20 cellular contexts compared by ENCODE assay signal in genomic region chr15:61393524-61393923, GRCh38.
A peak's percentile ranks its signal among the peaks of the same experiment; 100 is the strongest.
DNase-seq lines count a peak whose midpoint lies in the region; ATAC-seq and TF ChIP-seq lines count a peak whose summit lies in the region.
"Had no signal": no experiment of that assay in that cellular context is flagged by ENCODE, and none has a peak within 500 bp of the region (broad histone marks: within the 10 kb centered on the region; RNA-seq: fewer than 3 reads in every experiment).

No MANE protein-coding gene starts in this region.

- TF ChIP-seq POLR2A in right lobe of liver (IDR thresholded peaks at IDR 0.05) (no peak), gastrocnemius medialis (IDR thresholded peaks at IDR 0.05) (no peak), tibial nerve (IDR thresholded peaks at IDR 0.05) (no peak)

- ATAC-seq in right lobe of liver (no peak), gastrocnemius medialis (peak in 1 of 2 donors; percentile 25), HG02763 (IDR thresholded peaks at IDR 0.05; ENCODE audit: unreplicated experiment) (no peak)

- H3K27me3 ChIP-seq in ACC112 (ENCODE audit: insufficient read depth, low read length) (no peaks in the 10 kb centered on the region), right lobe of liver (no peaks in the 10 kb centered on the region), gastrocnemius medialis (no peaks in the 10 kb centered on the region), tibial nerve (no peaks in the 10 kb centered on the region)

- DNase-seq in OCI-M1 (lab: John Stamatoyannopoulos, UW): peak; percentile 29
- DNase-seq in right lobe of liver: no peak
- no peak for DNase-seq in gastrocnemius medialis
- no peak for DNase-seq in tibial nerve (ENCODE audit: low spot score in 2 of 2)
- DNase-seq in activated CD4-positive, CD25-positive, alpha-beta regulatory T cell (lab: John Stamatoyannopoulos, UW): no peak
- no peak for DNase-seq in NCI-H1105 (lab: John Stamatoyannopoulos, UW)
- DNase-seq: Caco-2; CD4-positive, alpha-beta T cell; GM23248; IMR-90; Karpas-422; NCI-H1092 treated with DMSO at 0.1 percent for 48 hours; NCI-H2107; NCI-H2227 treated with DMSO at 0.1 percent for 48 hours; NCI-H774; SIG-M5 had no signal

- in situ Hi-C loops in gastrocnemius medialis (cut with MboI; ENCODE audit: low sequenced_read_pairs in 4 of 4): no loop called here

- H2AFZ ChIP-seq in ACC112 (ENCODE audit: low read length, unreplicated experiment): no peak overlapping the region
- H2AFZ ChIP-seq: GM23248 had no signal

- H3K36me3 ChIP-seq in ACC112 (ENCODE audit: insufficient read depth, low read length) (no peaks in the 10 kb centered on the region), right lobe of liver (no peaks in the 10 kb centered on the region), gastrocnemius medialis (no peaks in the 10 kb centered on the region), tibial nerve (no peaks in the 10 kb centered on the region)
- H3K36me3 ChIP-seq: HAP-1 had no signal

- intact Hi-C loops in right lobe of liver (cut with DNase I) (no loop called here), gastrocnemius medialis (cut with DNase I; ENCODE audit: low total_unique reads) (no loop called here)

- no peak for TF ChIP-seq EP300 in tibial nerve (IDR thresholded peaks at IDR 0.05)

- no peaks in the 10 kb centered on the region for H3K4me1 ChIP-seq in ACC112 (ENCODE audit: control insufficient read depth, insufficient read depth, low read length, unreplicated experiment)
- H3K4me1 ChIP-seq in right lobe of liver: peaks cover 0 to 13% (median 0%) of the 10 kb centered on the region in 4 donors
- H3K4me1 ChIP-seq in gastrocnemius medialis: peaks cover 20 to 29% of the 10 kb centered on the region in 2 donors
- peaks cover 0 to 3% (median 0%) of the 10 kb centered on the region in 4 donors for H3K4me1 ChIP-seq in tibial nerve
- H3K4me1 ChIP-seq: Caco-2, HAP-1 had no signal

- no peaks in the 10 kb centered on the region for H3K79me2 ChIP-seq in ACC112 (ENCODE audit: control insufficient read depth, insufficient read depth, low read length, unreplicated experiment)

- 62% methylated on average over 3 of the region's 3 CpGs for WGBS in right lobe of liver (ENCODE audit: insufficient coverage, low coverage, low lambda C conversion rate, missing lambda C conversion rate)
- WGBS in tibial nerve, 2 donors: 43% methylated on average over 3 of the region's 3 CpGs

- H3K27ac ChIP-seq in ACC112 (ENCODE audit: low read depth, low read length) (no peak overlapping the region), right lobe of liver (peak overlapping the region; percentile 19 to 44 (median 28)), gastrocnemius medialis (peak overlapping the region; percentile 35 to 77 (median 76)), tibial nerve (peak overlapping the region in 1 of 4 donors; percentile 51)
- H3K27ac ChIP-seq: GM23248, HL-60 had no signal

- no peaks in the 10 kb centered on the region for H3K9me3 ChIP-seq in right lobe of liver
- H3K9me3 ChIP-seq in gastrocnemius medialis: no peaks in the 10 kb centered on the region
- no peaks in the 10 kb centered on the region for H3K9me3 ChIP-seq in tibial nerve
- H3K9me3 ChIP-seq: Caco-2, HAP-1 had no signal

- no peak for TF ChIP-seq CTCF in right lobe of liver (IDR thresholded peaks at IDR 0.05)
- no peak for TF ChIP-seq CTCF in gastrocnemius medialis (IDR thresholded peaks at IDR 0.05 in 4 of 5, conservative IDR thresholded peaks at IDR 0.05 in 1 of 5)
- TF ChIP-seq CTCF in tibial nerve (IDR thresholded peaks at IDR 0.05): no peak

- peak overlapping the region; percentile 48; the same call in 1 of the 2 replicates for H3K4me3 ChIP-seq in ACC112 (ENCODE audit: low read depth, low read length)
- H3K4me3 ChIP-seq in right lobe of liver: no peak overlapping the region
- peak overlapping the region; percentile 12 to 49 (median 32) for H3K4me3 ChIP-seq in gastrocnemius medialis
- no peak overlapping the region for H3K4me3 ChIP-seq in tibial nerve
- H3K4me3 ChIP-seq: GM23248, HAP-1 had no signal

Comparison
In these comparisons a context has a peak if more than half of its experiments do, and no peak if none do; other contexts are left out.
1. H3K4me3 ChIP-seq: peak in ACC112 (single experiment) and gastrocnemius medialis (4 of 4); none in right lobe of liver (0 of 3) and tibial nerve (0 of 4).